Comparison of ENCODE assay signal across 8 cellular contexts in the genomic region with DNA sequence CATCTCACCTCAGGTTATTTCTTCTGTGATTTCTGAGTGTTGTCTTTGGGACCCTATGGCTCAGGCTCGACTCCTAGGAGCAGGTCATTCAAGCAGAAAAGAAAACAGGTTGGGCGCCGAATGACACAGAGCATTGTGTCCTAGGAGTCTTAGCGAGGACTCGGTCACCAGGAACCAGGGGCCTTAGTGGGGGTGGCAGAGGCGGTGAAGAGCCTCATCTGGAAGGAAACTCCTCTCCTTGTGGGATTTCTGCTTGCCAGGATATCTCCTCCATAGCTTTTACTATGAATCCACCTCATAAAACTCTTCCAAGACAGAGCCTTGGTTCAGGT. TPM values are rescaled to one million over a fixed set of nuclear protein-coding genes. Genes with fewer than 3 reads are reported as not detected.
DNase-seq lines count a peak whose midpoint lies in the region; ATAC-seq, FAIRE-seq and TF ChIP-seq lines count a peak whose summit lies in the region.

No MANE protein-coding gene starts in this region.

- H3K27ac ChIP-seq in GM12878 (ENCODE audit: control insufficient read depth, insufficient read depth) (no peak overlapping the region), HepG2 (ENCODE audit: extremely low read length, insufficient read depth, low read length) (peak overlapping the region; percentile 16), tibial artery (no peak overlapping the region)

- H3K4me1 ChIP-seq in GM12878 (ENCODE audit: control insufficient read depth, insufficient read depth, low read length) (no peaks in the 10 kb centered on the region), HepG2 (ENCODE audit: insufficient read depth, low read length) (peaks cover 21% of the 10 kb centered on the region), tibial artery (peaks cover 0 to 16% (median 8%) of the 10 kb centered on the region in 4 donors)

- in situ Hi-C loops in GM12878 (cut with MboI), result no loop called here
- in situ Hi-C loops in HepG2 (cut with HindIII; ENCODE audit: extremely low pct_ligation_motif_present, low pct_unique_long_range_greater_than_20kb), result no loop called here

- no peak for ATAC-seq in GM12878
- peak; percentile 49 for ATAC-seq in HepG2
- ATAC-seq in GM18505 (IDR thresholded peaks at IDR 0.05; ENCODE audit: unreplicated experiment), result no peak
- no peak for ATAC-seq in GM18909 (IDR thresholded peaks at IDR 0.05; ENCODE audit: poor library complexity, unreplicated experiment)

- H3K4me3 ChIP-seq in GM12878 (peak overlapping the region; percentile 68; the same call in 1 of the 2 replicates), HepG2 (replicated peaks in 1 of 3; ENCODE audit: insufficient read depth in 1 of 3, low read depth in 2 of 3, low read length in 3 of 3) (peak overlapping the region; percentile 73 to 84 (median 82)), tibial artery (peak overlapping the region; percentile 59 to 66)

- intact Hi-C loops in activated CD4-positive, alpha-beta T cell treated with anti-CD3 and anti-CD28 coated beads, Interleukin-2, amount 10 ng/mL, durations not matched to agents 24 days and 14 days (cut with micrococcal nuclease), result loop anchor here (1.0 to 5.0 kb wide), 2 partner anchors 46 to 67 kb away; partner anchors contain the start of genes PIGH and TMEM229B
- intact Hi-C loops in GM12878 (cut with micrococcal nuclease; ENCODE audit: unreplicated experiment) (no loop called here), HepG2 (cut with micrococcal nuclease; ENCODE audit: unreplicated experiment) (no loop called here), tibial artery (cut with DNase I; ENCODE audit: low total_unique reads) (no loop called here)

- no peak for DNase-seq in activated CD4-positive, alpha-beta T cell treated with anti-CD3 and anti-CD28 coated beads, Interleukin-2, amount 10 ng/mL, durations not matched to agents 24 days and 14 days
- DNase-seq in activated CD4-positive, alpha-beta T cell treated with anti-CD3 and anti-CD28 coated beads for 1 hour, result no peak
- DNase-seq in GM12878 (ENCODE audit: low read depth, low spot score) (no peak), HepG2 (ENCODE audit: low spot score) (no peak), tibial artery (no peak), GM12892 (ENCODE audit: insufficient read length) (no peak)

- TF ChIP-seq POLR2A in GM12878 (IDR thresholded peaks at IDR 0.05; ENCODE audit: low read depth, low read length) (no peak), HepG2 (IDR thresholded peaks at IDR 0.05; ENCODE audit: insufficient read depth in 1 of 2, low read depth in 2 of 2, low read length in 2 of 2) (no peak), GM18505 (IDR thresholded peaks at IDR 0.05; ENCODE audit: borderline replicate concordance, extremely low read depth, insufficient read depth, insufficient read length) (no peak), GM12892 (IDR thresholded peaks at IDR 0.05; ENCODE audit: low read depth, low read length) (no peak)

- POLR2A ChIA-PET in GM12878 (lab: Charles Lee), result no interaction called here
- POLR2A ChIA-PET in HepG2 (lab: Yijun Ruan, JAX), result interaction anchor here (1.5 kb wide), 1 partner anchor 133 kb away, joined by 3 read pairs; no protein-coding TSS in a partner anchor

- no peaks in the 10 kb centered on the region for H3K9me3 Mint-ChIP-seq in activated CD4-positive, alpha-beta T cell treated with anti-CD3 and anti-CD28 coated beads, Interleukin-2, amount 10 ng/mL, durations not matched to agents 24 days and 14 days

- no peak overlapping the region; the same call in 1 of the 2 replicates for H3K9ac ChIP-seq in GM12878 (ENCODE audit: control insufficient read depth, insufficient read depth, low read length)
- H3K9ac ChIP-seq in HepG2 (ENCODE audit: insufficient read depth, low read depth, low read length), result peak overlapping the region; percentile 71; the same call in 1 of the 2 replicates

- H4K20me1 ChIP-seq in GM12878 (ENCODE audit: control insufficient read depth, insufficient read depth), result no peaks in the 10 kb centered on the region
- no peaks in the 10 kb centered on the region for H4K20me1 ChIP-seq in HepG2 (ENCODE audit: insufficient read depth, low read length)

- FAIRE-seq in GM12878 (lab: Jason Lieb, UNC), result no peak
- no peak for FAIRE-seq in HepG2 (lab: Jason Lieb, UNC)
- FAIRE-seq in GM12892 (lab: Jason Lieb, UNC), result no peak

- H3K36me3 ChIP-seq in GM12878 (ENCODE audit: control insufficient read depth in 2 of 2, insufficient read depth in 2 of 2, low read length in 1 of 2) (no peaks in the 10 kb centered on the region), HepG2 (replicated peaks in 1 of 2; ENCODE audit: control insufficient read depth in 1 of 2, insufficient read depth in 2 of 2, low read length in 2 of 2) (no peaks in the 10 kb centered on the region), tibial artery (no peaks in the 10 kb centered on the region)

- H3K36me3 Mint-ChIP-seq in activated CD4-positive, alpha-beta T cell treated with anti-CD3 and anti-CD28 coated beads, Interleukin-2, amount 10 ng/mL, durations not matched to agents 24 days and 14 days (ENCODE audit: low read depth), result no peaks in the 10 kb centered on the region

- TF ChIP-seq CTCF in GM12878 (IDR thresholded peaks at IDR 0.05 in 2 of 3, conservative IDR thresholded peaks at IDR 0.05 in 1 of 3; ENCODE audit: control insufficient read depth in 2 of 3, extremely low read depth in 1 of 3, insufficient read depth in 1 of 3, low read depth in 3 of 3, low read length in 3 of 3) (no peak), HepG2 (CRISPR knock-in tag; IDR thresholded peaks at IDR 0.05) (no peak), tibial artery (IDR thresholded peaks at IDR 0.05) (no peak)

- BruUV-seq in GM12878 (replicated peaks; lab: Mats Ljungman, UMichigan) (no TSS peak), HepG2 (replicated peaks; lab: Mats Ljungman, UMichigan) (no TSS peak)

- H3K27ac Mint-ChIP-seq in activated CD4-positive, alpha-beta T cell treated with anti-CD3 and anti-CD28 coated beads, Interleukin-2, amount 10 ng/mL, durations not matched to agents 24 days and 14 days, result no peak overlapping the region

- WGBS in GM12878 (ENCODE audit: insufficient coverage, insufficient replicate concordance, low lambda C conversion rate, missing lambda C conversion rate), result 60% methylated on average over 5 of the region's 6 CpGs
- WGBS in HepG2 (ENCODE audit: low lambda C conversion rate), result 5% methylated on average over 6 of the region's 6 CpGs

- H3K4me3 Mint-ChIP-seq in activated CD4-positive, alpha-beta T cell treated with anti-CD3 and anti-CD28 coated beads, Interleukin-2, amount 10 ng/mL, durations not matched to agents 24 days and 14 days, result peak overlapping the region; percentile 77

- no peaks in the 10 kb centered on the region for H3K79me2 ChIP-seq in GM12878 (ENCODE audit: control insufficient read depth, insufficient read depth, low read length)
- H3K79me2 ChIP-seq in HepG2 (ENCODE audit: insufficient read depth, low read length), result no peaks in the 10 kb centered on the region

- peaks cover 5% of the 10 kb centered on the region for H3K4me1 Mint-ChIP-seq in activated CD4-positive, alpha-beta T cell treated with anti-CD3 and anti-CD28 coated beads, Interleukin-2, amount 10 ng/mL, durations not matched to agents 24 days and 14 days

- SMC1A ChIA-PET in GM12878 (lab: Charles Lee; ENCODE audit: uncharacterized antibody, unreplicated experiment), result interaction anchor here (0.6 to 1.2 kb wide), 2 partner anchors 18 to 38 kb away, joined by 3 read pairs; no protein-coding TSS in a partner anchor

- no peak for TF ChIP-seq RAD21 in GM12878 (IDR thresholded peaks at IDR 0.05; ENCODE audit: insufficient read depth, low read depth, low read length)
- TF ChIP-seq RAD21 in HepG2 (CRISPR knock-in tag; IDR thresholded peaks at IDR 0.05), result no peak

- H3K9me3 ChIP-seq in GM12878 (replicated peaks; ENCODE audit: control insufficient read depth, insufficient read depth, low read length), result no peaks in the 10 kb centered on the region
- no peaks in the 10 kb centered on the region for H3K9me3 ChIP-seq in HepG2 (ENCODE audit: low read length)
- no peaks in the 10 kb centered on the region for H3K9me3 ChIP-seq in tibial artery

- H3K27me3 Mint-ChIP-seq in activated CD4-positive, alpha-beta T cell treated with anti-CD3 and anti-CD28 coated beads, Interleukin-2, amount 10 ng/mL, durations not matched to agents 24 days and 14 days, result peaks cover 53% of the 10 kb centered on the region

- H2AFZ ChIP-seq in GM12878 (ENCODE audit: control insufficient read depth, low read depth, low read length) (peak overlapping the region; percentile 58; the same call in 1 of the 2 replicates), HepG2 (ENCODE audit: low read length) (no peak overlapping the region)

- RAD21 ChIA-PET in GM12878 (lab: Charles Lee; ENCODE audit: unreplicated experiment), result interaction anchor here (1.0 to 1.2 kb wide), 2 partner anchors 38 to 170 kb away, joined by 3 to 5 read pairs; no protein-coding TSS in a partner anchor

- CTCF ChIA-PET in GM12878 (lab: Yijun Ruan, JAX) (interaction anchor here (1.3 to 2.7 kb wide), 3 partner anchors 21 to 107 kb away, joined by 3 to 10 read pairs (median 4); no protein-coding TSS in a partner anchor), HepG2 (lab: Yijun Ruan, JAX; ENCODE audit: low intra/inter-chr PET ratio, low total read pairs) (no interaction called here)

- H3K27me3 ChIP-seq in GM12878 (replicated peaks in 1 of 2; ENCODE audit: control insufficient read depth in 2 of 2, insufficient read depth in 2 of 2, low read length in 1 of 2) (peaks cover 0 to 15% of the 10 kb centered on the region in 2 experiments), HepG2 (ENCODE audit: control insufficient read depth in 1 of 2, insufficient read depth in 2 of 2, low read length in 2 of 2) (peaks cover 0 to 14% of the 10 kb centered on the region in 2 experiments; a peak in 2 of 5 replicates), tibial artery (no peaks in the 10 kb centered on the region)

- no peak for TF ChIP-seq EP300 in GM12878 (IDR thresholded peaks at IDR 0.05; ENCODE audit: borderline replicate concordance in 1 of 2, control insufficient read depth in 1 of 2, low read depth in 2 of 2, low read length in 2 of 2)
- no peak for TF ChIP-seq EP300 in HepG2 (IDR thresholded peaks at IDR 0.05; ENCODE audit: low read depth in 2 of 2, low read length in 2 of 2)
- TF ChIP-seq EP300 in HepG2 (CRISPR knock-in tag; IDR thresholded peaks at IDR 0.05; ENCODE audit: borderline replicate concordance), result no peak

- H3K4me2 ChIP-seq in GM12878 (ENCODE audit: control insufficient read depth, insufficient read depth) (peak overlapping the region; percentile 89), HepG2 (ENCODE audit: low read depth, low read length) (peak overlapping the region; percentile 82)

RNA-seq across cellular contexts. Expression of gene PLEKHH1, which starts 0.6 kb away (rescaled TPM):
- 1.5 and 1.7 TPM in 2 replicates for total RNA-seq in activated CD4-positive, alpha-beta T cell treated with anti-CD3 and anti-CD28 coated beads, Interleukin-2, amount 10 ng/mL, durations not matched to agents 24 days and 14 days
- total RNA-seq in GM12878 (2013; cell fraction: nucleolus; rRNA removed), result 0.50 and 0.73 TPM in 2 replicates
- total RNA-seq in GM12878 (2014; rRNA removed) (0.40 and 0.87 TPM in 2 replicates), GM12878 (2014; rRNA removed; fragmentation: Illumina TruSeq; extraction: Trizol) (0.32 and 0.67 TPM in 2 replicates), GM12878 (2021) (0.95 and 1.4 TPM in 2 replicates), HepG2 (2016; rRNA removed; fragmentation: Illumina TruSeq; extraction: Trizol) (4.8 and 8.6 TPM in 2 replicates)
- 0.31 TPM for polyA plus RNA-seq in GM12878 (2011; ENCODE audit: low read depth)
- polyA plus RNA-seq in GM12878 (2011; rRNA removed) (0.16 and 0.30 TPM in 2 replicates), GM12878 (2014; fragmentation: Illumina TruSeq; extraction: Trizol) (0.59 and 0.60 TPM in 2 replicates), GM12878 (2014; fragmentation: Nextera tagmentation; extraction: Ambion mirVana) (under 1 TPM; 0.11 to 0.22 TPM), GM12878 (2014; rRNA removed) (0.42 and 0.76 TPM in 2 replicates), GM12878 (2016; fragmentation: Nextera tagmentation; extraction: Ambion mirVana) (under 1 TPM; 0.23 to 0.66 TPM), HepG2 (2011; rRNA removed) (15.4 and 15.8 TPM in 2 replicates)
- polyA plus RNA-seq in GM12878 (2011; cell fraction: cytosol; rRNA removed), result 0.37 and 0.46 TPM in 2 replicates
- 1.0 and 1.3 TPM in 2 replicates for polyA plus RNA-seq in GM12878 (2011; cell fraction: nucleus; rRNA removed)
- 0.34 and 0.65 TPM in 2 replicates for polyA plus RNA-seq in GM12878 (2012)
- polyA minus RNA-seq in GM12878 (2011; rRNA and poly(A)+ RNA removed), result 0.07 and 0.82 TPM in 2 replicates
- polyA minus RNA-seq in GM12878 (2011; cell fraction: cytosol; rRNA and poly(A)+ RNA removed), result not detected in 2 replicates
- 0.73 and 1.8 TPM in 2 replicates for polyA minus RNA-seq in GM12878 (2011; cell fraction: nucleus; rRNA and poly(A)+ RNA removed)
- total RNA-seq in HepG2 (2016; cell fraction: cytosol; rRNA removed; fragmentation: Illumina TruSeq; extraction: Trizol; ENCODE audit: low read depth), result 3.3 and 4.8 TPM in 2 replicates
- total RNA-seq in HepG2 (2016; cell fraction: insoluble cytoplasmic fraction; rRNA removed; fragmentation: Illumina TruSeq; extraction: Trizol), result 4.6 and 7.6 TPM in 2 replicates
- 3.6 and 3.9 TPM in 2 replicates for total RNA-seq in HepG2 (2016; cell fraction: membrane; rRNA removed; fragmentation: Illumina TruSeq; extraction: Trizol)
- 12.0 and 12.8 TPM in 2 replicates for total RNA-seq in HepG2 (2016; cell fraction: nucleus; rRNA removed; fragmentation: Illumina TruSeq; extraction: Trizol)
- polyA plus RNA-seq in HepG2 (2011; cell fraction: cytosol; rRNA removed), result 5.2 and 5.8 TPM in 2 replicates
- polyA plus RNA-seq in HepG2 (2011; cell fraction: nucleus; rRNA removed), result 49.9 and 50.8 TPM in 2 replicates
- 7.8 and 9.0 TPM in 2 replicates for polyA plus RNA-seq in HepG2 (2012)
- polyA plus RNA-seq in HepG2 (2016; cell fraction: cytosol; fragmentation: Illumina TruSeq; extraction: Trizol; ENCODE audit: low read depth), result 0.53 and 0.76 TPM in 2 replicates
- 4.0 and 7.4 TPM in 2 replicates for polyA plus RNA-seq in HepG2 (2016; cell fraction: insoluble cytoplasmic fraction; fragmentation: Illumina TruSeq; extraction: Trizol; ENCODE audit: low read depth)
- 1.5 TPM in 2 replicates for polyA plus RNA-seq in HepG2 (2016; cell fraction: membrane; fragmentation: Illumina TruSeq; extraction: Trizol; ENCODE audit: low read depth)
- 35.8 and 36.7 TPM in 2 replicates for polyA plus RNA-seq in HepG2 (2016; cell fraction: nucleus; fragmentation: Illumina TruSeq; extraction: Trizol; ENCODE audit: insufficient read depth, low read depth)
- 14.0 and 15.2 TPM in 2 replicates for polyA minus RNA-seq in HepG2 (2011; rRNA and poly(A)+ RNA removed; ENCODE audit: low replicate concordance)
- polyA minus RNA-seq in HepG2 (2011; cell fraction: cytosol; rRNA and poly(A)+ RNA removed), result 4.4 and 6.2 TPM in 2 replicates
- polyA minus RNA-seq in HepG2 (2011; cell fraction: nucleus; rRNA and poly(A)+ RNA removed), result 22.7 and 29.6 TPM in 2 replicates
- 0.17 TPM for polyA plus RNA-seq in GM12892 (2012; ENCODE audit: missing spikeins)

RNA-seq across cellular contexts. Expression of gene TMEM229B, which starts 45.2 kb away (rescaled TPM):
- 2.4 and 2.7 TPM in 2 replicates for total RNA-seq in activated CD4-positive, alpha-beta T cell treated with anti-CD3 and anti-CD28 coated beads, Interleukin-2, amount 10 ng/mL, durations not matched to agents 24 days and 14 days
- total RNA-seq in GM12878 (2013; cell fraction: nucleolus; rRNA removed), result 0.27 and 0.67 TPM in 2 replicates
- total RNA-seq in GM12878 (2014; rRNA removed) (3.8 and 4.0 TPM in 2 replicates), GM12878 (2014; rRNA removed; fragmentation: Illumina TruSeq; extraction: Trizol) (2.1 and 2.2 TPM in 2 replicates), GM12878 (2021) (5.1 and 5.2 TPM in 2 replicates), HepG2 (2016; rRNA removed; fragmentation: Illumina TruSeq; extraction: Trizol) (0.93 and 1.1 TPM in 2 replicates)
- 0.55 TPM for polyA plus RNA-seq in GM12878 (2011; ENCODE audit: low read depth)
- polyA plus RNA-seq in GM12878 (2011; rRNA removed) (0.88 and 1.3 TPM in 2 replicates), GM12878 (2014; fragmentation: Illumina TruSeq; extraction: Trizol) (3.2 and 3.4 TPM in 2 replicates), GM12878 (2014; fragmentation: Nextera tagmentation; extraction: Ambion mirVana) (under 1 TPM; 0.24 to 0.32 TPM), GM12878 (2014; rRNA removed) (3.3 and 5.3 TPM in 2 replicates), GM12878 (2016; fragmentation: Nextera tagmentation; extraction: Ambion mirVana) (1 to 10 TPM in 1 of 2 experiments, under 1 TPM in 1; 0.72 to 1.3 TPM), HepG2 (2011; rRNA removed) (0.69 and 1.6 TPM in 2 replicates)
- 2.6 and 3.1 TPM in 2 replicates for polyA plus RNA-seq in GM12878 (2011; cell fraction: cytosol; rRNA removed)
- 0.87 and 1.7 TPM in 2 replicates for polyA plus RNA-seq in GM12878 (2011; cell fraction: nucleus; rRNA removed)
- polyA plus RNA-seq in GM12878 (2012), result 0.35 and 0.42 TPM in 2 replicates
- polyA minus RNA-seq in GM12878 (2011; rRNA and poly(A)+ RNA removed), result 2.9 TPM in 2 replicates
- polyA minus RNA-seq in GM12878 (2011; cell fraction: cytosol; rRNA and poly(A)+ RNA removed), result 0.53 and 1.2 TPM in 2 replicates
- polyA minus RNA-seq in GM12878 (2011; cell fraction: nucleus; rRNA and poly(A)+ RNA removed), result 1.6 and 3.6 TPM in 2 replicates
- 0.10 and 0.26 TPM in 2 replicates for total RNA-seq in HepG2 (2016; cell fraction: cytosol; rRNA removed; fragmentation: Illumina TruSeq; extraction: Trizol; ENCODE audit: low read depth)
- 0.62 and 1.1 TPM in 2 replicates for total RNA-seq in HepG2 (2016; cell fraction: insoluble cytoplasmic fraction; rRNA removed; fragmentation: Illumina TruSeq; extraction: Trizol)
- 0.46 and 0.55 TPM in 2 replicates for total RNA-seq in HepG2 (2016; cell fraction: membrane; rRNA removed; fragmentation: Illumina TruSeq; extraction: Trizol)
- 0.47 and 0.75 TPM in 2 replicates for total RNA-seq in HepG2 (2016; cell fraction: nucleus; rRNA removed; fragmentation: Illumina TruSeq; extraction: Trizol)
- polyA plus RNA-seq in HepG2 (2011; cell fraction: cytosol; rRNA removed), result 0.97 and 1.3 TPM in 2 replicates
- polyA plus RNA-seq in HepG2 (2011; cell fraction: nucleus; rRNA removed), result 0.92 and 1.5 TPM in 2 replicates
- 0.59 and 2.0 TPM in 2 replicates for polyA plus RNA-seq in HepG2 (2012)
- polyA plus RNA-seq in HepG2 (2016; cell fraction: cytosol; fragmentation: Illumina TruSeq; extraction: Trizol; ENCODE audit: low read depth), result 0.05 and 0.12 TPM in 2 replicates
- polyA plus RNA-seq in HepG2 (2016; cell fraction: insoluble cytoplasmic fraction; fragmentation: Illumina TruSeq; extraction: Trizol; ENCODE audit: low read depth), result 0.37 and 1.0 TPM in 2 replicates
- 0.29 and 0.74 TPM in 2 replicates for polyA plus RNA-seq in HepG2 (2016; cell fraction: membrane; fragmentation: Illumina TruSeq; extraction: Trizol; ENCODE audit: low read depth)
- 0.71 and 1.0 TPM in 2 replicates for polyA plus RNA-seq in HepG2 (2016; cell fraction: nucleus; fragmentation: Illumina TruSeq; extraction: Trizol; ENCODE audit: insufficient read depth, low read depth)
- 0.19 and 7.1 TPM in 2 replicates for polyA minus RNA-seq in HepG2 (2011; rRNA and poly(A)+ RNA removed; ENCODE audit: low replicate concordance)
- polyA minus RNA-seq in HepG2 (2011; cell fraction: cytosol; rRNA and poly(A)+ RNA removed), result 0.44 and 1.3 TPM in 2 replicates
- polyA minus RNA-seq in HepG2 (2011; cell fraction: nucleus; rRNA and poly(A)+ RNA removed), result 3.2 and 4.6 TPM in 2 replicates
- polyA plus RNA-seq in GM12892 (2012; ENCODE audit: missing spikeins), result 0.15 TPM
